Comparison of ENCODE assay signal across 17 cellular contexts in genomic region chr10:133403359-133403758, GRCh38. TPM values are rescaled to one million over a fixed set of nuclear protein-coding genes. Genes with fewer than 3 reads are reported as not detected.
"Had no signal": no experiment of that assay in that cellular context is flagged by ENCODE, and none has a peak within 500 bp of the region (broad histone marks: within the 10 kb centered on the region; RNA-seq: fewer than 3 reads in every experiment).

No MANE protein-coding gene starts in this region.

- DNase-seq: activated CD4-positive, alpha-beta memory T cell treated with anti-CD3 and anti-CD28 coated beads, Interleukin-2, amount 10 ng/mL, durations not matched to agents 7 days and 5 days; activated CD4-positive, alpha-beta T cell treated with anti-CD3 and anti-CD28 coated beads for 36 hours; activated gamma-delta T cell treated with Interleukin-2 at 50 U/mL for 16 hours; activated naive CD8-positive, alpha-beta T cell treated with anti-CD3 and anti-CD28 coated beads, Interleukin-2, amount 50 U/mL, for 24 hours; aorta; endodermal cell; erythroblast; mucosa of descending colon; naive thymus-derived CD4-positive, alpha-beta T cell had no signal

- H3K4me3 Mint-ChIP-seq: activated CD4-positive, alpha-beta memory T cell treated with anti-CD3 and anti-CD28 coated beads, Interleukin-2, amount 10 ng/mL, durations not matched to agents 7 days and 5 days; activated CD4-positive, alpha-beta T cell treated with anti-CD3 and anti-CD28 coated beads for 36 hours; activated naive CD8-positive, alpha-beta T cell treated with anti-CD3 and anti-CD28 coated beads, Interleukin-2, amount 50 U/mL, for 24 hours; endodermal cell; naive thymus-derived CD4-positive, alpha-beta T cell; stimulated activated naive CD8-positive, alpha-beta T cell treated with anti-CD3 and anti-CD28 coated beads, Interleukin-15, Interleukin-2, amounts not matched to agents 100 ng/mL and 50 ng/mL, for 24 hours had no signal

- H3K27ac Mint-ChIP-seq: activated CD4-positive, alpha-beta memory T cell treated with anti-CD3 and anti-CD28 coated beads, Interleukin-2, amount 10 ng/mL, durations not matched to agents 7 days and 5 days; activated CD4-positive, alpha-beta T cell treated with anti-CD3 and anti-CD28 coated beads for 36 hours; activated naive CD8-positive, alpha-beta T cell treated with anti-CD3 and anti-CD28 coated beads, Interleukin-2, amount 50 U/mL, for 24 hours; endodermal cell; stimulated activated naive CD8-positive, alpha-beta T cell treated with anti-CD3 and anti-CD28 coated beads, Interleukin-15, Interleukin-2, amounts not matched to agents 100 ng/mL and 50 ng/mL, for 24 hours had no signal

- H3K4me1 ChIP-seq: breast epithelium, gastroesophageal sphincter had no signal

- H3K4me3 ChIP-seq: breast epithelium, gastroesophageal sphincter, mucosa of descending colon, SK-N-MC, skin epidermis had no signal

- H3K9me3 ChIP-seq: breast epithelium, gastroesophageal sphincter, mucosa of descending colon had no signal

- H3K27ac ChIP-seq: breast epithelium, gastroesophageal sphincter, SK-N-MC, skin epidermis, VCaP had no signal

- H3K27me3 Mint-ChIP-seq: activated CD4-positive, alpha-beta memory T cell treated with anti-CD3 and anti-CD28 coated beads, Interleukin-2, amount 10 ng/mL, durations not matched to agents 7 days and 5 days; activated CD4-positive, alpha-beta T cell treated with anti-CD3 and anti-CD28 coated beads for 36 hours; activated naive CD8-positive, alpha-beta T cell treated with anti-CD3 and anti-CD28 coated beads, Interleukin-2, amount 50 U/mL, for 24 hours; naive thymus-derived CD4-positive, alpha-beta T cell; stimulated activated naive CD8-positive, alpha-beta T cell treated with anti-CD3 and anti-CD28 coated beads, Interleukin-15, Interleukin-2, amounts not matched to agents 100 ng/mL and 50 ng/mL, for 24 hours had no signal

- ATAC-seq: activated CD4-positive, alpha-beta T cell treated with anti-CD3 and anti-CD28 coated beads for 36 hours; activated naive CD8-positive, alpha-beta T cell treated with anti-CD3 and anti-CD28 coated beads, Interleukin-2, amount 50 U/mL, for 24 hours; gastroesophageal sphincter; mucosa of descending colon; naive thymus-derived CD4-positive, alpha-beta T cell; right cardiac atrium had no signal

- H3K27me3 ChIP-seq: breast epithelium, gastroesophageal sphincter had no signal

- H3K36me3 ChIP-seq: breast epithelium had no signal

- H3K4me1 Mint-ChIP-seq: endodermal cell had no signal

- H3K9me3 Mint-ChIP-seq: activated naive CD8-positive, alpha-beta T cell treated with anti-CD3 and anti-CD28 coated beads, Interleukin-2, amount 50 U/mL, for 24 hours; stimulated activated naive CD8-positive, alpha-beta T cell treated with anti-CD3 and anti-CD28 coated beads, Interleukin-15, Interleukin-2, amounts not matched to agents 100 ng/mL and 50 ng/mL, for 24 hours had no signal

RNA-seq across cellular contexts. Expression of gene SPRN, which starts 21.1 kb away (rescaled TPM):
- total RNA-seq: activated CD4-positive, alpha-beta memory T cell treated with anti-CD3 and anti-CD28 coated beads, Interleukin-2, amount 10 ng/mL, durations not matched to agents 7 days and 5 days; activated CD4-positive, alpha-beta T cell treated with anti-CD3 and anti-CD28 coated beads for 36 hours; aorta; dermis microvascular lymphatic vessel endothelial cell; naive thymus-derived CD4-positive, alpha-beta T cell; right cardiac atrium had no signal
